9 cellular contexts compared by ENCODE assay signal in the genomic region with DNA sequence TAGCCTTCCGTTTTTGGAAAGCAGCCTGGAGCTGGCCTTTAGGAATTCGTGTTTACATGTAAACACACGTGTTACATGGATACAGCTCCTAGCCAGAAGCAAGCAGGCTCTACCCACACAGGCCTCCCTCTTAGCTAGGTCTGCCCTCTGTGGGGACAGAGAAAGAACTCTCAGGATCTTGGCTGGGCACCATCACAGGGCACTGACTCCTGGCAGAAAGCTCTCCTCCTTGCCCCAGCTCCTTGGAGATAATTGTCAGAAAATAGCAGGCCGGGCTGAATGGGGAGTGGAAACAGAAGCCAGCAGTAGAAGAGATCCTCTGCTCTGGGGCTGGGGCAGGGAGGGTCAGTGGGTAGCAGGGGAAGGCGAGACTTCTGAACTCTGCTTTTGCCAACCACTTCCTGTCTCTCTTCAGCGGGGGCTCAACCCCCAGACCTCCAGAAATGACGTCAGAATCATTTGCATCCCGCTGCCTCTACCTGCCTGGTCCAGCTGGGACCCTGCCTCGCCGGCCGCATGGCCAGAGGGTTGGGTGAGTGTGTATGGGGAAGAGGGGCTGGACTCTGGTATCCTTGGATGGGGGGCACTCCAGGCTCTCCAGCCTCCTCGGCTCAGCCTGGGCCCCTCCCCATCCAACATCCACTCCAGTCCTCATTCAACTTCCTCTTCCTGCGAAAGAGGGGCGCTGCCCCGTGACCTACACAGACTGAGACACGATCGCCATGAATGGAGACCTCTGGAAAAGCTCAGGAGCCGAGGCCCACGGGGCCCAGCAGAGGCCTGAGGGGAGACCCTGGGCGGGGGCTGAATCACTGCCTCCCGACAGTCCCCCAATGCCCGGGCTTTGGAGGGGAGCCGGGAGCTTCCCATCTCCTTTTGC. TPM values are rescaled to one million over a fixed set of nuclear protein-coding genes. Genes with fewer than 3 reads are reported as not detected.
DNase-seq lines count a peak whose midpoint lies in the region; ATAC-seq, FAIRE-seq and TF ChIP-seq lines count a peak whose summit lies in the region.
"Had no signal": no experiment of that assay in that cellular context is flagged by ENCODE, and none has a peak within 500 bp of the region (broad histone marks: within the 10 kb centered on the region; RNA-seq: fewer than 3 reads in every experiment).

No MANE protein-coding gene starts in this region.

- BruUV-seq in HepG2 (replicated peaks; lab: Mats Ljungman, UMichigan), result no TSS peak

- H3K4me1 Mint-ChIP-seq in activated naive CD8-positive, alpha-beta T cell treated with anti-CD3 and anti-CD28 coated beads, Interleukin-2, amount 50 U/mL, for 24 hours, result peaks cover 28% of the 10 kb centered on the region

- H3K27ac Mint-ChIP-seq in activated naive CD8-positive, alpha-beta T cell treated with anti-CD3 and anti-CD28 coated beads, Interleukin-2, amount 50 U/mL, for 24 hours, result peak overlapping the region; percentile 72

- H3K9me3 Mint-ChIP-seq in activated naive CD8-positive, alpha-beta T cell treated with anti-CD3 and anti-CD28 coated beads, Interleukin-2, amount 50 U/mL, for 24 hours, result no peaks in the 10 kb centered on the region

- H3K36me3 ChIP-seq in HepG2 (replicated peaks in 1 of 2; ENCODE audit: control insufficient read depth in 1 of 2, insufficient read depth in 2 of 2, low read length in 2 of 2) (no peaks in the 10 kb centered on the region), upper lobe of left lung (no peaks in the 10 kb centered on the region)
- H3K36me3 ChIP-seq: neutrophil had no signal

- no peak overlapping the region for H3K4me3 ChIP-seq in HepG2 (replicated peaks in 1 of 3; ENCODE audit: insufficient read depth in 1 of 3, low read depth in 2 of 3, low read length in 3 of 3)
- H3K4me3 ChIP-seq in upper lobe of left lung, result peak overlapping the region in 3 of 4 donors; percentile 27 to 50 (median 50)

- H3K27me3 Mint-ChIP-seq in activated naive CD8-positive, alpha-beta T cell treated with anti-CD3 and anti-CD28 coated beads, Interleukin-2, amount 50 U/mL, for 24 hours, result peaks cover 82% of the 10 kb centered on the region

- H3K4me2 ChIP-seq in HepG2 (ENCODE audit: low read depth, low read length), result no peak overlapping the region

- in situ Hi-C loops in HepG2 (cut with HindIII; ENCODE audit: extremely low pct_ligation_motif_present, low pct_unique_long_range_greater_than_20kb), result no loop called here

- no peak overlapping the region for H3K9ac ChIP-seq in HepG2 (ENCODE audit: insufficient read depth, low read depth, low read length)

- no peak for TF ChIP-seq RAD21 in HepG2 (CRISPR knock-in tag; IDR thresholded peaks at IDR 0.05)

- intact Hi-C loops in HepG2 (cut with micrococcal nuclease; ENCODE audit: unreplicated experiment), result no loop called here

- peak overlapping the region; percentile 73 for H3K4me3 Mint-ChIP-seq in activated naive CD8-positive, alpha-beta T cell treated with anti-CD3 and anti-CD28 coated beads, Interleukin-2, amount 50 U/mL, for 24 hours

- TF ChIP-seq EP300 in HepG2 (IDR thresholded peaks at IDR 0.05; ENCODE audit: low read depth in 2 of 2, low read length in 2 of 2), result no peak
- TF ChIP-seq EP300 in HepG2 (CRISPR knock-in tag; IDR thresholded peaks at IDR 0.05; ENCODE audit: borderline replicate concordance), result no peak
- no peak for TF ChIP-seq EP300 in upper lobe of left lung (IDR thresholded peaks at IDR 0.05)

- no peaks in the 10 kb centered on the region for H3K4me1 ChIP-seq in HepG2 (ENCODE audit: insufficient read depth, low read length)
- H3K4me1 ChIP-seq in upper lobe of left lung, result peaks cover 0 to 16% (median 5%) of the 10 kb centered on the region in 4 donors

- H3K27ac ChIP-seq in HepG2 (ENCODE audit: extremely low read length, insufficient read depth, low read length) (no peak overlapping the region), upper lobe of left lung (peak overlapping the region in 3 of 4 donors; percentile 7 to 65 (median 49))
- H3K27ac ChIP-seq: neutrophil had no signal

- no peak for TF ChIP-seq POLR2A in HepG2 (IDR thresholded peaks at IDR 0.05; ENCODE audit: insufficient read depth in 1 of 2, low read depth in 2 of 2, low read length in 2 of 2)
- TF ChIP-seq POLR2A in upper lobe of left lung (IDR thresholded peaks at IDR 0.05), result no peak

- no peaks in the 10 kb centered on the region for H3K9me3 ChIP-seq in HepG2 (ENCODE audit: low read length)
- H3K9me3 ChIP-seq in upper lobe of left lung, result no peaks in the 10 kb centered on the region
- H3K9me3 ChIP-seq: neutrophil had no signal

- DNase-seq in C1 segment of cervical spinal cord (lab: John Stamatoyannopoulos, UW), result peak in 9 of 14 donors; percentile 39 to 78 (median 74)
- DNase-seq in GM19240 (ENCODE audit: insufficient read length, low spot score), result peak; percentile 76
- DNase-seq in activated naive CD8-positive, alpha-beta T cell treated with anti-CD3 and anti-CD28 coated beads, Interleukin-2, amount 50 U/mL, for 24 hours, result no peak
- DNase-seq in HepG2 (ENCODE audit: low spot score), result no peak
- DNase-seq in upper lobe of left lung, result peak in 1 of 2 donors; percentile 67
- no peak for DNase-seq in NCI-H510A treated with DMSO at 0.1 percent for 48 hours (lab: John Stamatoyannopoulos, UW)
- no peak for DNase-seq in DMS 273 (lab: John Stamatoyannopoulos, UW; ENCODE audit: unreplicated experiment)

- peaks cover 8 to 68% of the 10 kb centered on the region in 2 experiments; a peak in 4 of 5 replicates for H3K27me3 ChIP-seq in HepG2 (ENCODE audit: control insufficient read depth in 1 of 2, insufficient read depth in 2 of 2, low read length in 2 of 2)
- peaks cover 1 to 47% (median 29%) of the 10 kb centered on the region in 4 donors for H3K27me3 ChIP-seq in upper lobe of left lung

- no peak overlapping the region for H2AFZ ChIP-seq in HepG2 (ENCODE audit: low read length)

- 18% methylated on average over 14 of the region's 23 CpGs for WGBS in HepG2 (ENCODE audit: low lambda C conversion rate)
- WGBS in upper lobe of left lung, 2 donors, result 9% methylated on average over 9 to 23 of the region's 23 CpGs

- H3K36me3 Mint-ChIP-seq in activated naive CD8-positive, alpha-beta T cell treated with anti-CD3 and anti-CD28 coated beads, Interleukin-2, amount 50 U/mL, for 24 hours (ENCODE audit: low read depth), result peaks cover 2% of the 10 kb centered on the region

- no peaks in the 10 kb centered on the region for H3K79me2 ChIP-seq in HepG2 (ENCODE audit: insufficient read depth, low read length)

- FAIRE-seq in HepG2 (lab: Jason Lieb, UNC), result no peak

- ATAC-seq in HG03520 (IDR thresholded peaks at IDR 0.05; ENCODE audit: unreplicated experiment), result peak; percentile 56
- ATAC-seq in activated naive CD8-positive, alpha-beta T cell treated with anti-CD3 and anti-CD28 coated beads, Interleukin-2, amount 50 U/mL, for 24 hours, result peak; percentile 56
- ATAC-seq in HepG2, result no peak
- ATAC-seq in upper lobe of left lung (ENCODE audit: low FRiP score in 2 of 2), result peak in 1 of 2 donors; percentile 52

- POLR2A ChIA-PET in HepG2 (lab: Yijun Ruan, JAX), result no interaction called here

- H4K20me1 ChIP-seq in HepG2 (ENCODE audit: insufficient read depth, low read length), result no peaks in the 10 kb centered on the region

- TF ChIP-seq CTCF in HepG2 (CRISPR knock-in tag; IDR thresholded peaks at IDR 0.05) (no peak), upper lobe of left lung (IDR thresholded peaks at IDR 0.05) (no peak)

- CTCF ChIA-PET in HepG2 (lab: Yijun Ruan, JAX; ENCODE audit: low intra/inter-chr PET ratio, low total read pairs), result no interaction called here

RNA-seq across cellular contexts. Expression of a gene that starts 0.7 kb away (rescaled TPM):
- total RNA-seq in HepG2 (2016; rRNA removed; fragmentation: Illumina TruSeq; extraction: Trizol), result not detected in 2 replicates
- total RNA-seq in HepG2 (2016; cell fraction: cytosol; rRNA removed; fragmentation: Illumina TruSeq; extraction: Trizol; ENCODE audit: low read depth), result not detected in 2 replicates
- total RNA-seq in HepG2 (2016; cell fraction: insoluble cytoplasmic fraction; rRNA removed; fragmentation: Illumina TruSeq; extraction: Trizol), result not detected in 2 replicates
- total RNA-seq in HepG2 (2016; cell fraction: membrane; rRNA removed; fragmentation: Illumina TruSeq; extraction: Trizol), result not detected in 2 replicates
- total RNA-seq in HepG2 (2016; cell fraction: nucleus; rRNA removed; fragmentation: Illumina TruSeq; extraction: Trizol), result not detected in 2 replicates
- polyA plus RNA-seq in HepG2 (2011; rRNA removed), result not detected in 2 replicates
- polyA plus RNA-seq in HepG2 (2011; cell fraction: cytosol; rRNA removed), result not detected in 2 replicates
- polyA plus RNA-seq in HepG2 (2011; cell fraction: nucleus; rRNA removed), result not detected in 2 replicates
- not detected in 2 replicates for polyA plus RNA-seq in HepG2 (2012)
- polyA plus RNA-seq in HepG2 (2016; cell fraction: cytosol; fragmentation: Illumina TruSeq; extraction: Trizol; ENCODE audit: low read depth), result not detected in 2 replicates
- not detected in 2 replicates for polyA plus RNA-seq in HepG2 (2016; cell fraction: insoluble cytoplasmic fraction; fragmentation: Illumina TruSeq; extraction: Trizol; ENCODE audit: low read depth)
- polyA plus RNA-seq in HepG2 (2016; cell fraction: membrane; fragmentation: Illumina TruSeq; extraction: Trizol; ENCODE audit: low read depth), result not detected in 2 replicates
- polyA plus RNA-seq in HepG2 (2016; cell fraction: nucleus; fragmentation: Illumina TruSeq; extraction: Trizol; ENCODE audit: insufficient read depth, low read depth), result not detected in 2 replicates
- not detected in 2 replicates for polyA minus RNA-seq in HepG2 (2011; rRNA and poly(A)+ RNA removed; ENCODE audit: low replicate concordance)
- not detected in 2 replicates for polyA minus RNA-seq in HepG2 (2011; cell fraction: cytosol; rRNA and poly(A)+ RNA removed)
- not detected in 2 replicates for polyA minus RNA-seq in HepG2 (2011; cell fraction: nucleus; rRNA and poly(A)+ RNA removed)
- 1 to 10 TPM in 1 of 6 donors, under 1 TPM in 2, not detected in 3; 0.40 to 1.0 (median 0.59) TPM for total RNA-seq in upper lobe of left lung

RNA-seq across cellular contexts. Expression of a gene that starts 20.1 kb away (rescaled TPM):
- total RNA-seq in HepG2 (2016; rRNA removed; fragmentation: Illumina TruSeq; extraction: Trizol) (not detected in 2 replicates), upper lobe of left lung (under 1 TPM in 3 of 6 donors, not detected in 3; 0.11 to 0.22 (median 0.17) TPM)
- total RNA-seq in HepG2 (2016; cell fraction: cytosol; rRNA removed; fragmentation: Illumina TruSeq; extraction: Trizol; ENCODE audit: low read depth), result not detected in 2 replicates
- not detected in 2 replicates for total RNA-seq in HepG2 (2016; cell fraction: insoluble cytoplasmic fraction; rRNA removed; fragmentation: Illumina TruSeq; extraction: Trizol)
- total RNA-seq in HepG2 (2016; cell fraction: membrane; rRNA removed; fragmentation: Illumina TruSeq; extraction: Trizol), result not detected in 2 replicates
- not detected in 2 replicates for total RNA-seq in HepG2 (2016; cell fraction: nucleus; rRNA removed; fragmentation: Illumina TruSeq; extraction: Trizol)
- polyA plus RNA-seq in HepG2 (2011; rRNA removed), result not detected in 2 replicates
- not detected in 2 replicates for polyA plus RNA-seq in HepG2 (2011; cell fraction: cytosol; rRNA removed)
- polyA plus RNA-seq in HepG2 (2011; cell fraction: nucleus; rRNA removed), result not detected in 2 replicates
- not detected in 2 replicates for polyA plus RNA-seq in HepG2 (2012)
- not detected in 2 replicates for polyA plus RNA-seq in HepG2 (2016; cell fraction: cytosol; fragmentation: Illumina TruSeq; extraction: Trizol; ENCODE audit: low read depth)
- not detected in 2 replicates for polyA plus RNA-seq in HepG2 (2016; cell fraction: insoluble cytoplasmic fraction; fragmentation: Illumina TruSeq; extraction: Trizol; ENCODE audit: low read depth)
- polyA plus RNA-seq in HepG2 (2016; cell fraction: membrane; fragmentation: Illumina TruSeq; extraction: Trizol; ENCODE audit: low read depth), result not detected in 2 replicates
- not detected in 2 replicates for polyA plus RNA-seq in HepG2 (2016; cell fraction: nucleus; fragmentation: Illumina TruSeq; extraction: Trizol; ENCODE audit: insufficient read depth, low read depth)
- polyA minus RNA-seq in HepG2 (2011; rRNA and poly(A)+ RNA removed; ENCODE audit: low replicate concordance), result 0.63 TPM in 1 of 2 replicates, not detected in the other
- polyA minus RNA-seq in HepG2 (2011; cell fraction: cytosol; rRNA and poly(A)+ RNA removed), result not detected in 2 replicates
- polyA minus RNA-seq in HepG2 (2011; cell fraction: nucleus; rRNA and poly(A)+ RNA removed), result not detected in 2 replicates

RNA-seq across cellular contexts. Expression of a gene that starts 24.7 kb away (rescaled TPM):
- total RNA-seq in HepG2 (2016; rRNA removed; fragmentation: Illumina TruSeq; extraction: Trizol), result not detected in 2 replicates
- total RNA-seq in HepG2 (2016; cell fraction: cytosol; rRNA removed; fragmentation: Illumina TruSeq; extraction: Trizol; ENCODE audit: low read depth), result not detected in 2 replicates
- total RNA-seq in HepG2 (2016; cell fraction: insoluble cytoplasmic fraction; rRNA removed; fragmentation: Illumina TruSeq; extraction: Trizol), result not detected in 2 replicates
- total RNA-seq in HepG2 (2016; cell fraction: membrane; rRNA removed; fragmentation: Illumina TruSeq; extraction: Trizol), result not detected in 2 replicates
- total RNA-seq in HepG2 (2016; cell fraction: nucleus; rRNA removed; fragmentation: Illumina TruSeq; extraction: Trizol), result not detected in 2 replicates
- not detected in 2 replicates for polyA plus RNA-seq in HepG2 (2011; rRNA removed)
- polyA plus RNA-seq in HepG2 (2011; cell fraction: cytosol; rRNA removed), result not detected in 2 replicates
- polyA plus RNA-seq in HepG2 (2011; cell fraction: nucleus; rRNA removed), result not detected in 2 replicates
- polyA plus RNA-seq in HepG2 (2012), result not detected in 2 replicates
- polyA plus RNA-seq in HepG2 (2016; cell fraction: cytosol; fragmentation: Illumina TruSeq; extraction: Trizol; ENCODE audit: low read depth), result not detected in 2 replicates
- not detected in 2 replicates for polyA plus RNA-seq in HepG2 (2016; cell fraction: insoluble cytoplasmic fraction; fragmentation: Illumina TruSeq; extraction: Trizol; ENCODE audit: low read depth)
- not detected in 2 replicates for polyA plus RNA-seq in HepG2 (2016; cell fraction: membrane; fragmentation: Illumina TruSeq; extraction: Trizol; ENCODE audit: low read depth)
- polyA plus RNA-seq in HepG2 (2016; cell fraction: nucleus; fragmentation: Illumina TruSeq; extraction: Trizol; ENCODE audit: insufficient read depth, low read depth), result not detected in 2 replicates
- 2.8 TPM in 1 of 2 replicates, not detected in the other for polyA minus RNA-seq in HepG2 (2011; rRNA and poly(A)+ RNA removed; ENCODE audit: low replicate concordance)
- not detected in 2 replicates for polyA minus RNA-seq in HepG2 (2011; cell fraction: cytosol; rRNA and poly(A)+ RNA removed)
- polyA minus RNA-seq in HepG2 (2011; cell fraction: nucleus; rRNA and poly(A)+ RNA removed), result not detected in 2 replicates
- under 1 TPM in 2 of 6 donors, not detected in 4; 0.40 to 0.92 TPM for total RNA-seq in upper lobe of left lung

RNA-seq across cellular contexts. Expression of a gene that starts 44.2 kb away (rescaled TPM):
- not detected in 2 replicates for total RNA-seq in HepG2 (2016; rRNA removed; fragmentation: Illumina TruSeq; extraction: Trizol)
- not detected in 2 replicates for total RNA-seq in HepG2 (2016; cell fraction: cytosol; rRNA removed; fragmentation: Illumina TruSeq; extraction: Trizol; ENCODE audit: low read depth)
- total RNA-seq in HepG2 (2016; cell fraction: insoluble cytoplasmic fraction; rRNA removed; fragmentation: Illumina TruSeq; extraction: Trizol), result not detected in 2 replicates
- total RNA-seq in HepG2 (2016; cell fraction: membrane; rRNA removed; fragmentation: Illumina TruSeq; extraction: Trizol), result not detected in 2 replicates
- not detected in 2 replicates for total RNA-seq in HepG2 (2016; cell fraction: nucleus; rRNA removed; fragmentation: Illumina TruSeq; extraction: Trizol)
- polyA plus RNA-seq in HepG2 (2011; rRNA removed), result 0.04 TPM in 1 of 2 replicates, not detected in the other
- 0.03 TPM in 1 of 2 replicates, not detected in the other for polyA plus RNA-seq in HepG2 (2011; cell fraction: cytosol; rRNA removed)
- not detected in 2 replicates for polyA plus RNA-seq in HepG2 (2011; cell fraction: nucleus; rRNA removed)
- 0.16 TPM in 1 of 2 replicates, not detected in the other for polyA plus RNA-seq in HepG2 (2012)
- not detected in 2 replicates for polyA plus RNA-seq in HepG2 (2016; cell fraction: cytosol; fragmentation: Illumina TruSeq; extraction: Trizol; ENCODE audit: low read depth)
- not detected in 2 replicates for polyA plus RNA-seq in HepG2 (2016; cell fraction: insoluble cytoplasmic fraction; fragmentation: Illumina TruSeq; extraction: Trizol; ENCODE audit: low read depth)
- polyA plus RNA-seq in HepG2 (2016; cell fraction: membrane; fragmentation: Illumina TruSeq; extraction: Trizol; ENCODE audit: low read depth), result not detected in 2 replicates
- polyA plus RNA-seq in HepG2 (2016; cell fraction: nucleus; fragmentation: Illumina TruSeq; extraction: Trizol; ENCODE audit: insufficient read depth, low read depth), result 0.32 TPM in 1 of 2 replicates, not detected in the other
- 0.61 TPM in 1 of 2 replicates, not detected in the other for polyA minus RNA-seq in HepG2 (2011; rRNA and poly(A)+ RNA removed; ENCODE audit: low replicate concordance)
- polyA minus RNA-seq in HepG2 (2011; cell fraction: cytosol; rRNA and poly(A)+ RNA removed), result not detected in 2 replicates
- not detected in 2 replicates for polyA minus RNA-seq in HepG2 (2011; cell fraction: nucleus; rRNA and poly(A)+ RNA removed)
- total RNA-seq in upper lobe of left lung, result not detected

RNA-seq across cellular contexts. Expression of a gene that starts 53.0 kb away (rescaled TPM):
- 0.94 and 1.1 TPM in 2 replicates for total RNA-seq in HepG2 (2016; rRNA removed; fragmentation: Illumina TruSeq; extraction: Trizol)
- 0.35 and 0.61 TPM in 2 replicates for total RNA-seq in HepG2 (2016; cell fraction: cytosol; rRNA removed; fragmentation: Illumina TruSeq; extraction: Trizol; ENCODE audit: low read depth)
- total RNA-seq in HepG2 (2016; cell fraction: insoluble cytoplasmic fraction; rRNA removed; fragmentation: Illumina TruSeq; extraction: Trizol), result 1.1 and 1.2 TPM in 2 replicates
- total RNA-seq in HepG2 (2016; cell fraction: membrane; rRNA removed; fragmentation: Illumina TruSeq; extraction: Trizol), result 0.90 and 0.99 TPM in 2 replicates
- total RNA-seq in HepG2 (2016; cell fraction: nucleus; rRNA removed; fragmentation: Illumina TruSeq; extraction: Trizol), result 0.41 and 0.50 TPM in 2 replicates
- polyA plus RNA-seq in HepG2 (2011; rRNA removed), result 0.10 and 0.11 TPM in 2 replicates
- polyA plus RNA-seq in HepG2 (2011; cell fraction: cytosol; rRNA removed), result 0.23 and 0.27 TPM in 2 replicates
- polyA plus RNA-seq in HepG2 (2011; cell fraction: nucleus; rRNA removed), result 0.10 and 0.14 TPM in 2 replicates
- 0.47 and 1.0 TPM in 2 replicates for polyA plus RNA-seq in HepG2 (2012)
- polyA plus RNA-seq in HepG2 (2016; cell fraction: cytosol; fragmentation: Illumina TruSeq; extraction: Trizol; ENCODE audit: low read depth), result 1.6 and 2.0 TPM in 2 replicates
- polyA plus RNA-seq in HepG2 (2016; cell fraction: insoluble cytoplasmic fraction; fragmentation: Illumina TruSeq; extraction: Trizol; ENCODE audit: low read depth), result 1.8 and 2.6 TPM in 2 replicates
- polyA plus RNA-seq in HepG2 (2016; cell fraction: membrane; fragmentation: Illumina TruSeq; extraction: Trizol; ENCODE audit: low read depth), result 1.4 and 2.4 TPM in 2 replicates
- polyA plus RNA-seq in HepG2 (2016; cell fraction: nucleus; fragmentation: Illumina TruSeq; extraction: Trizol; ENCODE audit: insufficient read depth, low read depth), result 1.3 and 2.0 TPM in 2 replicates
- 1.2 TPM in 1 of 2 replicates, not detected in the other for polyA minus RNA-seq in HepG2 (2011; rRNA and poly(A)+ RNA removed; ENCODE audit: low replicate concordance)
- polyA minus RNA-seq in HepG2 (2011; cell fraction: cytosol; rRNA and poly(A)+ RNA removed), result not detected in 2 replicates
- polyA minus RNA-seq in HepG2 (2011; cell fraction: nucleus; rRNA and poly(A)+ RNA removed), result not detected in 2 replicates
- under 1 TPM in 2 of 6 donors, not detected in 4; 0.17 to 0.23 TPM for total RNA-seq in upper lobe of left lung

Comparison
In these comparisons a context has a peak if more than half of its experiments do, and no peak if none do; other contexts are left out.
1. DNase-seq: peak in C1 segment of cervical spinal cord (9 of 14) and GM19240 (single experiment); none in activated naive CD8-positive, alpha-beta T cell treated with anti-CD3 and anti-CD28 coated beads, Interleukin-2, amount 50 U/mL, for 24 hours (single experiment), HepG2 (single experiment), NCI-H510A treated with DMSO at 0.1 percent for 48 hours (single experiment) and DMS 273 (single experiment).
2. H3K4me3 ChIP-seq: peak in upper lobe of left lung (3 of 4); none in HepG2 (0 of 3).